ENCODE assay signal across 8 cellular contexts in the genomic region with DNA sequence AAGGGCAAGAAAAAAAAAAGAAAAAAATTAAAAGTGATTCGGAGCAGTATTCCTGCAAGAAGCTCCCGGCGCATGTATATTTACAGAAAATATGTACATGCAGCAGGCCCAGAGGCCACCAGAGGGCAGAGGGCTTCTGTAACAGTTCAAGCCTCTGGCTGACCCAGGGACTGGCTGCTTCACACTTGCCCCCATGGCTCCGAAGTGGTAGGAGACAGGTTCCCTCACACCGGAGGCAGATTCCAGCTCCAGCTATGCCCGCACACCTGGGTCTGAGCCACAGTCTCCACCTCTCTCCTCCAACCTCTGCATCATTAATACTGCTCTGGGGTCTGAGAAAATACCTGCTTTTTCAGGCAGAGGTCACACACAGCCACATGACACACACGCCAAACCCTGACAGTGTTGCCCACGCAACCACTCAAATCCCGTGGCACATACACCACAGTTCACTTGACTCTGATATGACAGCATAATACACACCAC. TPM values are rescaled to one million over a fixed set of nuclear protein-coding genes. Genes with fewer than 3 reads are reported as not detected.
DNase-seq lines count a peak whose midpoint lies in the region; ATAC-seq and TF ChIP-seq lines count a peak whose summit lies in the region.

No MANE protein-coding gene starts in this region.

- POLR2A ChIA-PET in Panc1 (lab: Charles Lee): interaction anchor here (0.5 kb wide), 1 partner anchor 26 kb away, joined by 3 read pairs; no protein-coding TSS in a partner anchor

- no peaks in the 10 kb centered on the region for H3K27me3 ChIP-seq in Panc1 (ENCODE audit: control insufficient read depth, insufficient read depth, low read length)

- H3K36me3 Mint-ChIP-seq in activated naive CD4-positive, alpha-beta T cell treated with anti-CD3 and anti-CD28 coated beads, Interleukin-2, amount 10 ng/mL, durations not matched to agents 7 days and 5 days: peaks cover 25% of the 10 kb centered on the region

- CTCF ChIA-PET in Panc1 (lab: Charles Lee): interaction anchor here (0.9 to 1.1 kb wide), 2 partner anchors 24 to 26 kb away, joined by 3 to 4 read pairs; no protein-coding TSS in a partner anchor
- CTCF ChIA-PET in activated naive CD4-positive, alpha-beta T cell treated with anti-CD3 and anti-CD28 coated beads, Interleukin-2, amount 10 ng/mL, durations not matched to agents 7 days and 5 days (lab: Charles Lee): interaction anchor here (0.9 to 8.3 kb wide), 12 partner anchors 8 to 86 kb away, joined by 3 to 196 read pairs (median 6); partner anchors contain the start of genes DEDD, KLHDC9, UFC1 and USF1

- H3K4me1 Mint-ChIP-seq in activated naive CD4-positive, alpha-beta T cell treated with anti-CD3 and anti-CD28 coated beads, Interleukin-2, amount 10 ng/mL, durations not matched to agents 7 days and 5 days: peaks cover 49% of the 10 kb centered on the region

- no peak overlapping the region for H3K4me3 Mint-ChIP-seq in activated naive CD4-positive, alpha-beta T cell treated with anti-CD3 and anti-CD28 coated beads, Interleukin-2, amount 10 ng/mL, durations not matched to agents 7 days and 5 days

- H3K36me3 ChIP-seq in Panc1 (ENCODE audit: control insufficient read depth, insufficient read depth, low read length): no peaks in the 10 kb centered on the region

- intact Hi-C loops in Panc1 (cut with micrococcal nuclease; ENCODE audit: unreplicated experiment): no loop called here
- intact Hi-C loops in left ventricle myocardium superior (cut with micrococcal nuclease): no loop called here

- no peak overlapping the region for H3K27ac ChIP-seq in Panc1 (ENCODE audit: low read length)

- H3K27ac Mint-ChIP-seq in activated naive CD4-positive, alpha-beta T cell treated with anti-CD3 and anti-CD28 coated beads, Interleukin-2, amount 10 ng/mL, durations not matched to agents 7 days and 5 days: peak overlapping the region; percentile 16

- no TSS peak for BruUV-seq in Panc1 (replicated peaks; lab: Mats Ljungman, UMichigan)

- H3K4me1 ChIP-seq in Panc1 (ENCODE audit: control insufficient read depth, insufficient read depth, low read length): no peaks in the 10 kb centered on the region

- H3K9me3 Mint-ChIP-seq in activated naive CD4-positive, alpha-beta T cell treated with anti-CD3 and anti-CD28 coated beads, Interleukin-2, amount 10 ng/mL, durations not matched to agents 7 days and 5 days: no peaks in the 10 kb centered on the region

- peak; percentile 74 for DNase-seq in AG08396 (ENCODE audit: low spot score)
- peak; percentile 69 for DNase-seq in GM19238 (ENCODE audit: insufficient read length, low spot score)
- peak; percentile 41 for DNase-seq in Panc1 (ENCODE audit: low read depth, low spot score)
- peak; percentile 74 for DNase-seq in activated naive CD4-positive, alpha-beta T cell treated with anti-CD3 and anti-CD28 coated beads, Interleukin-2, amount 10 ng/mL, durations not matched to agents 7 days and 5 days
- DNase-seq in left ventricle myocardium superior: peak; percentile 74
- peak; percentile 54 to 57 for DNase-seq in stimulated activated CD4-positive, alpha-beta T cell treated with anti-CD3 and anti-CD28 coated beads, Interleukin-2, amount 100 ng/mL, for 24 hours
- no peak for DNase-seq in T1000 (lab: John Stamatoyannopoulos, UW)

- no peak overlapping the region for H3K4me3 ChIP-seq in Panc1 (ENCODE audit: low read depth in 2 of 2, low read length in 2 of 2)

- in situ Hi-C loops in Panc1 (cut with HindIII; ENCODE audit: low pct_unique_long_range_greater_than_20kb, low sequenced_read_pairs): no loop called here

- peak; percentile 83 for TF ChIP-seq CTCF in Panc1 (IDR thresholded peaks at IDR 0.05)

- peaks cover 4% of the 10 kb centered on the region for H3K27me3 Mint-ChIP-seq in activated naive CD4-positive, alpha-beta T cell treated with anti-CD3 and anti-CD28 coated beads, Interleukin-2, amount 10 ng/mL, durations not matched to agents 7 days and 5 days

- ATAC-seq in Panc1 (peak; percentile 86), left ventricle myocardium superior (peak; percentile 44), HG03342 (IDR thresholded peaks at IDR 0.05; ENCODE audit: unreplicated experiment) (no peak)

- H3K9me3 ChIP-seq in Panc1 (ENCODE audit: control insufficient read depth, insufficient read depth, low read depth, low read length): no peaks in the 10 kb centered on the region

RNA-seq across cellular contexts. Expression of gene ARHGAP30, which starts 2.2 kb away (rescaled TPM):
- total RNA-seq in Panc1 (2021; ENCODE audit: unreplicated experiment): 0.36 TPM
- polyA plus RNA-seq in Panc1 (2012; ENCODE audit: insufficient read length): not detected
- 3.7 TPM for total RNA-seq in left ventricle myocardium superior

RNA-seq across cellular contexts. Expression of gene NECTIN4, which starts 17.4 kb away (rescaled TPM):
- total RNA-seq in Panc1 (2021; ENCODE audit: unreplicated experiment) (not detected), left ventricle myocardium superior (not detected)
- polyA plus RNA-seq in Panc1 (2012; ENCODE audit: insufficient read length): not detected

RNA-seq across cellular contexts. Expression of gene USF1, which starts 26.2 kb away (rescaled TPM):
- 57.7 TPM for total RNA-seq in Panc1 (2021; ENCODE audit: unreplicated experiment)
- 46.2 TPM for polyA plus RNA-seq in Panc1 (2012; ENCODE audit: insufficient read length)
- 30.3 TPM for total RNA-seq in left ventricle myocardium superior

RNA-seq across cellular contexts. Expression of gene KLHDC9, which starts 26.2 kb away (rescaled TPM):
- total RNA-seq in Panc1 (2021; ENCODE audit: unreplicated experiment) (7.6 TPM), left ventricle myocardium superior (5.2 TPM)
- 7.8 TPM for polyA plus RNA-seq in Panc1 (2012; ENCODE audit: insufficient read length)

RNA-seq across cellular contexts. Expression of gene TSTD1, which starts 33.2 kb away (rescaled TPM):
- total RNA-seq in Panc1 (2021; ENCODE audit: unreplicated experiment) (20.1 TPM), left ventricle myocardium superior (15.4 TPM)
- 32.0 TPM for polyA plus RNA-seq in Panc1 (2012; ENCODE audit: insufficient read length)
